ENCODE assay signal across 2 cellular contexts in the genomic region with DNA sequence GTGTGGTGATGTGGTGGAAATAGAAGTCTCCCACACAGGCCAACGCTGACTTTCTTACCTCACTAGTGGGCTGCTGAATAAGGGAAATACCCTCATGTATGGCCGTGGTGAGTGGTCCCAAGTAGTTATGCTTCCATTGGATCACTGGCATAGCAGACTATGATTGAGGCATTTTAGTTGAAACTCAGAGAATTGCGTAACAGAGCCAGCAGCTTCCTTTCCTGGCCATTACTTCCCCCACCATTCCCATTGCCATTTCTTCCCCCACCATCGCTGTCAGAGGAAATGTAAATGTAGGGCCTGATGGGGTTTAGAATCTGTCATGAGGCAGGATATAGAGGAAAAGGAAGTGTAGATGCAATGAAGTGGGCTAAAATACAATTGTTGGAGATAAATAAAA.
TF ChIP-seq lines count a peak whose summit lies in the region.

No MANE protein-coding gene starts in this region.

TF ChIP-seq in IMR-90, 13 proteins besides CTCF, POLR2A, EP300 and RAD21:
- TF ChIP-seq CEBPB (IDR thresholded peaks at IDR 0.05; ENCODE audit: low read depth, low read length) (peak; percentile 38), MAZ (IDR thresholded peaks at IDR 0.05; ENCODE audit: borderline replicate concordance, low read depth, low read length) (no peak)
- TF ChIP-seq, protein P1, sequence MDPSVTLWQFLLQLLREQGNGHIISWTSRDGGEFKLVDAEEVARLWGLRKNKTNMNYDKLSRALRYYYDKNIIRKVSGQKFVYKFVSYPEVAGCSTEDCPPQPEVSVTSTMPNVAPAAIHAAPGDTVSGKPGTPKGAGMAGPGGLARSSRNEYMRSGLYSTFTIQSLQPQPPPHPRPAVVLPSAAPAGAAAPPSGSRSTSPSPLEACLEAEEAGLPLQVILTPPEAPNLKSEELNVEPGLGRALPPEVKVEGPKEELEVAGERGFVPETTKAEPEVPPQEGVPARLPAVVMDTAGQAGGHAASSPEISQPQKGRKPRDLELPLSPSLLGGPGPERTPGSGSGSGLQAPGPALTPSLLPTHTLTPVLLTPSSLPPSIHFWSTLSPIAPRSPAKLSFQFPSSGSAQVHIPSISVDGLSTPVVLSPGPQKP (IDR thresholded peaks at IDR 0.05; ENCODE audit: borderline replicate concordance, low read depth, low read length) = no peak

TF ChIP-seq in H1, 55 proteins besides CTCF, POLR2A, EP300 and RAD21:
- TF ChIP-seq CEBPB (IDR thresholded peaks at IDR 0.05; ENCODE audit: low read depth, low read length) = peak; percentile 61; the same call in 1 of the 2 replicates
- TF ChIP-seq RNF2 (IDR thresholded peaks at IDR 0.05; ENCODE audit: borderline replicate concordance, low read depth, low read length, missing control alignments, poor library complexity, severe bottlenecking) = no peak
